Comparison of ENCODE assay signal across 9 cellular contexts in the genomic region with DNA sequence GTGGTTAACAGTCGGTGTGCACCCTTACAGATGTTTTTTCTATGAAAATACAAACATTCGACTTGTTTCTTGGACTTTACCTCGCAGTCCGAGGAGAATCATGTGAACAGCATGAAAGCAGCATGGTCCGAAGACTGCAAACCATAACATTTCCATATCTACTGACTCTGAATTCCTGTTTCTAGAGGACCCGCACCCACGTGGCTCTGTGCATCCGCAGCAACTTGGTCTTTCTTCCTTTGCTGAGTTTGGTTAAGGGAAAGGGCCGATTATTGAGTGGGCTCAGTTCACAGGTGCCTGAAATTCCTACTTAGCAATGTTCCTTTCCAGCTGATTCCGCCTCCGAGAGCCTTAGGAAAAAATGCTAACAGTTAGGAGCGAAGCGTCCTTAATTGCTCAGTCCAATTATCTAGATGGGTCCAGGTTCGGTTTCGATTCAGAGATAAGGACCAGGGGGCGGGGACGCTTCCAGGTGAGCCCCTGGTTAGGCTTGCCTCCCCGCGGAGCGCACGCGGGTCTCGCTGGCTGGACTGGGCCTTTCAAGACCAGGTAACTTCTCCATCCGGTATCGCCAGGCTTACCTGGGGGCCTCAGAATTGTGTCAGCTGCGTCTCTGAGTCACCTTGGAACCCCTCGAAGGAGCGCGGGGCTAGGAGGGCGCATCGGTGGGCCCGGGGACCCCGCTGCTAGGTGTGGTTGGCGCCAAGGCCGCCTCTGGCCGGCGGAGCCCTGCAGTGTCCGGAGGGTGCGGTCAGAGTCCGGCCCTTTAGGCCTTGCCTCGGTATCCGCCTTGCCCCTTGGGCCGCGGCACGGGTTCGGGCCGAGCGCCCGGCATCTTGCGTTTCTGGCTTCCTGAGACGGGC. TPM values are rescaled to one million over a fixed set of nuclear protein-coding genes. Genes with fewer than 3 reads are reported as not detected.
DNase-seq lines count a peak whose midpoint lies in the region; TF ChIP-seq lines count a peak whose summit lies in the region.
"Had no signal": no experiment of that assay in that cellular context is flagged by ENCODE, and none has a peak within 500 bp of the region (broad histone marks: within the 10 kb centered on the region; RNA-seq: fewer than 3 reads in every experiment).

No MANE protein-coding gene starts in this region.

- DNase-seq in T-helper 1 cell = no peak
- no peak for DNase-seq in brain microvascular endothelial cell
- DNase-seq in NCI-H1417 treated with DMSO at 0.1 percent for 48 hours (lab: John Stamatoyannopoulos, UW) = no peak
- DNase-seq in GM10248 (ENCODE audit: extremely low spot score) = no peak
- DNase-seq in NCI-H1417 (lab: John Stamatoyannopoulos, UW) = no peak

- H3K9me3 Mint-ChIP-seq in T-helper 1 cell treated with Interleukin-12 subunit alpha and Interleukin-12 subunit beta and Interleukin-4 antibody, amounts not matched to agents 30 μg/mL and 1 μg/mL, for 36 hours = no peaks in the 10 kb centered on the region

- no peaks in the 10 kb centered on the region for H3K27me3 ChIP-seq in brain microvascular endothelial cell (replicated peaks)
- H3K27me3 ChIP-seq in liver (ENCODE audit: control insufficient read depth in 4 of 4, insufficient read depth in 4 of 4, low read length in 3 of 4) = no peaks in the 10 kb centered on the region
- H3K27me3 ChIP-seq in thymus (ENCODE audit: control insufficient read depth, insufficient read depth) = no peaks in the 10 kb centered on the region

- H3K36me3 Mint-ChIP-seq in T-helper 1 cell treated with Interleukin-12 subunit alpha and Interleukin-12 subunit beta and Interleukin-4 antibody, amounts not matched to agents 30 μg/mL and 1 μg/mL, for 36 hours (ENCODE audit: low read depth) = no peaks in the 10 kb centered on the region

- H3K36me3 ChIP-seq in brain microvascular endothelial cell (replicated peaks) (no peaks in the 10 kb centered on the region), liver (ENCODE audit: control insufficient read depth in 4 of 4, insufficient read depth in 3 of 4, low read depth in 1 of 4, low read length in 3 of 4) (no peaks in the 10 kb centered on the region), thymus (ENCODE audit: control insufficient read depth, insufficient read depth) (peaks cover 3% of the 10 kb centered on the region)

- H3K9me3 ChIP-seq in liver (ENCODE audit: control insufficient read depth in 4 of 4, low read length in 3 of 4) (no peaks in the 10 kb centered on the region), thymus (ENCODE audit: control insufficient read depth) (no peaks in the 10 kb centered on the region)

- no peak overlapping the region for H3K27ac Mint-ChIP-seq in T-helper 1 cell treated with Interleukin-12 subunit alpha and Interleukin-12 subunit beta and Interleukin-4 antibody, amounts not matched to agents 30 μg/mL and 1 μg/mL, for 36 hours

- TF ChIP-seq RAD21 in liver (IDR thresholded peaks at IDR 0.05) = no peak

- H3K27me3 Mint-ChIP-seq in T-helper 1 cell treated with Interleukin-12 subunit alpha and Interleukin-12 subunit beta and Interleukin-4 antibody, amounts not matched to agents 30 μg/mL and 1 μg/mL, for 36 hours (ENCODE audit: low read depth) = peaks cover 17% of the 10 kb centered on the region

- POLR2A ChIA-PET in GM10248 (lab: Yijun Ruan, JAX) = interaction anchor here (0.6 to 0.7 kb wide), 2 partner anchors 74 to 110 kb away, joined by 3 read pairs; no protein-coding TSS in a partner anchor

- H3K4me3 ChIP-seq in brain microvascular endothelial cell (ENCODE audit: low read depth, low read length) = peak overlapping the region; percentile 90
- peak overlapping the region; percentile 52 to 99 (median 88) for H3K4me3 ChIP-seq in liver (ENCODE audit: low read depth in 1 of 3, low read length in 3 of 3)
- peak overlapping the region; percentile 100 for H3K4me3 ChIP-seq in thymus (ENCODE audit: low read length)

- H3K27ac ChIP-seq in brain microvascular endothelial cell = no peak overlapping the region
- H3K27ac ChIP-seq in liver (ENCODE audit: low read depth in 1 of 2, low read length in 2 of 2) = peak overlapping the region; percentile 90 to 97
- H3K27ac ChIP-seq in thymus (ENCODE audit: low read depth) = no peak overlapping the region
- H3K27ac ChIP-seq: 22Rv1 had no signal

- peak overlapping the region; percentile 75 for H3K4me3 Mint-ChIP-seq in T-helper 1 cell treated with Interleukin-12 subunit alpha and Interleukin-12 subunit beta and Interleukin-4 antibody, amounts not matched to agents 30 μg/mL and 1 μg/mL, for 36 hours

- peak overlapping the region; percentile 86 to 87 for H3K9ac ChIP-seq in liver (ENCODE audit: low read depth in 1 of 2, low read length in 2 of 2)

- TF ChIP-seq CTCF in brain microvascular endothelial cell (IDR thresholded peaks at IDR 0.05; ENCODE audit: low read depth, low read length, missing control alignments) (no peak), liver (IDR thresholded peaks at IDR 0.05; ENCODE audit: low read depth, low read length, missing input control) (no peak), GM10248 (IDR thresholded peaks at IDR 0.05; ENCODE audit: control extremely low read depth, extremely low read depth, low read depth, missing control alignments) (no peak)

- in situ Hi-C loops in brain microvascular endothelial cell (cut with HindIII; ENCODE audit: low pct_ligation_motif_present, low sequenced_read_pairs) = no loop called here

- whole genome bisulfite sequencing in liver = 39% methylated on average over 51 of the region's 51 CpGs
- 47% methylated on average over 51 of the region's 51 CpGs for WGBS in thymus

- peaks cover 24% of the 10 kb centered on the region for H3K4me1 Mint-ChIP-seq in T-helper 1 cell treated with Interleukin-12 subunit alpha and Interleukin-12 subunit beta and Interleukin-4 antibody, amounts not matched to agents 30 μg/mL and 1 μg/mL, for 36 hours (ENCODE audit: low read depth)

- CTCF ChIA-PET in GM10248 (lab: Yijun Ruan, JAX) = interaction anchor here (0.9 to 1.3 kb wide), 3 partner anchors 16 to 216 kb away, joined by 3 read pairs; no protein-coding TSS in a partner anchor

- H3K4me1 ChIP-seq in liver (ENCODE audit: control insufficient read depth in 4 of 4, insufficient read depth in 4 of 4, low read length in 3 of 4) (peaks cover 2 to 50% (median 33%) of the 10 kb centered on the region in 4 donors), thymus (ENCODE audit: control insufficient read depth, insufficient read depth, low read length) (peaks cover 25% of the 10 kb centered on the region)

TF ChIP-seq in liver, 16 proteins besides CTCF, POLR2A, EP300 and RAD21 (continues in another document):
- TF ChIP-seq HNF4G (IDR thresholded peaks at IDR 0.05) (no peak), GABPA (IDR thresholded peaks at IDR 0.05 in 1 of 2, conservative IDR thresholded peaks at IDR 0.05 in 1 of 2) (no peak), JUND (IDR thresholded peaks at IDR 0.05) (no peak), YY1 (IDR thresholded peaks at IDR 0.05) (no peak), NR2F2 (IDR thresholded peaks at IDR 0.05) (no peak), HNF4A (conservative IDR thresholded peaks at IDR 0.05) (peak; percentile 74 to 81), EGR1 (IDR thresholded peaks at IDR 0.05; ENCODE audit: low read depth in 2 of 2) (no peak), SP1 (IDR thresholded peaks at IDR 0.05) (no peak), TAF1 (conservative IDR thresholded peaks at IDR 0.05) (no peak), FOXA1 (IDR thresholded peaks at IDR 0.05) (no peak), FOXA2 (IDR thresholded peaks at IDR 0.05) (no peak)
- TF ChIP-seq, protein P1, sequence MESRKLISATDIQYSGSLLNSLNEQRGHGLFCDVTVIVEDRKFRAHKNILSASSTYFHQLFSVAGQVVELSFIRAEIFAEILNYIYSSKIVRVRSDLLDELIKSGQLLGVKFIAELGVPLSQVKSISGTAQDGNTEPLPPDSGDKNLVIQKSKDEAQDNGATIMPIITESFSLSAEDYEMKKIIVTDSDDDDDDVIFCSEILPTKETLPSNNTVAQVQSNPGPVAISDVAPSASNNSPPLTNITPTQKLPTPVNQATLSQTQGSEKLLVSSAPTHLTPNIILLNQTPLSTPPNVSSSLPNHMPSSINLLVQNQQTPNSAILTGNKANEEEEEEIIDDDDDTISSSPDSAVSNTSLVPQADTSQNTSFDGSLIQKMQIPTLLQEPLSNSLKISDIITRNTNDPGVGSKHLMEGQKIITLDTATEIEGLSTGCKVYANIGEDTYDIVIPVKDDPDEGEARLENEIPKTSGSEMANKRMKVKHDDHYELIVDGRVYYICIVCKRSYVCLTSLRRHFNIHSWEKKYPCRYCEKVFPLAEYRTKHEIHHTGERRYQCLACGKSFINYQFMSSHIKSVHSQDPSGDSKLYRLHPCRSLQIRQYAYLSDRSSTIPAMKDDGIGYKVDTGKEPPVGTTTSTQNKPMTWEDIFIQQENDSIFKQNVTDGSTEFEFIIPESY (IDR thresholded peaks at IDR 0.05) = no peak
- TF ChIP-seq, protein P2, sequence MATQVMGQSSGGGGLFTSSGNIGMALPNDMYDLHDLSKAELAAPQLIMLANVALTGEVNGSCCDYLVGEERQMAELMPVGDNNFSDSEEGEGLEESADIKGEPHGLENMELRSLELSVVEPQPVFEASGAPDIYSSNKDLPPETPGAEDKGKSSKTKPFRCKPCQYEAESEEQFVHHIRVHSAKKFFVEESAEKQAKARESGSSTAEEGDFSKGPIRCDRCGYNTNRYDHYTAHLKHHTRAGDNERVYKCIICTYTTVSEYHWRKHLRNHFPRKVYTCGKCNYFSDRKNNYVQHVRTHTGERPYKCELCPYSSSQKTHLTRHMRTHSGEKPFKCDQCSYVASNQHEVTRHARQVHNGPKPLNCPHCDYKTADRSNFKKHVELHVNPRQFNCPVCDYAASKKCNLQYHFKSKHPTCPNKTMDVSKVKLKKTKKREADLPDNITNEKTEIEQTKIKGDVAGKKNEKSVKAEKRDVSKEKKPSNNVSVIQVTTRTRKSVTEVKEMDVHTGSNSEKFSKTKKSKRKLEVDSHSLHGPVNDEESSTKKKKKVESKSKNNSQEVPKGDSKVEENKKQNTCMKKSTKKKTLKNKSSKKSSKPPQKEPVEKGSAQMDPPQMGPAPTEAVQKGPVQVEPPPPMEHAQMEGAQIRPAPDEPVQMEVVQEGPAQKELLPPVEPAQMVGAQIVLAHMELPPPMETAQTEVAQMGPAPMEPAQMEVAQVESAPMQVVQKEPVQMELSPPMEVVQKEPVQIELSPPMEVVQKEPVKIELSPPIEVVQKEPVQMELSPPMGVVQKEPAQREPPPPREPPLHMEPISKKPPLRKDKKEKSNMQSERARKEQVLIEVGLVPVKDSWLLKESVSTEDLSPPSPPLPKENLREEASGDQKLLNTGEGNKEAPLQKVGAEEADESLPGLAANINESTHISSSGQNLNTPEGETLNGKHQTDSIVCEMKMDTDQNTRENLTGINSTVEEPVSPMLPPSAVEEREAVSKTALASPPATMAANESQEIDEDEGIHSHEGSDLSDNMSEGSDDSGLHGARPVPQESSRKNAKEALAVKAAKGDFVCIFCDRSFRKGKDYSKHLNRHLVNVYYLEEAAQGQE (IDR thresholded peaks at IDR 0.05) = no peak
- TF ChIP-seq, protein P3, sequence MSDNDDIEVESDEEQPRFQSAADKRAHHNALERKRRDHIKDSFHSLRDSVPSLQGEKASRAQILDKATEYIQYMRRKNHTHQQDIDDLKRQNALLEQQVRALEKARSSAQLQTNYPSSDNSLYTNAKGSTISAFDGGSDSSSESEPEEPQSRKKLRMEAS (IDR thresholded peaks at IDR 0.05) = peak; percentile 28

RNA-seq across cellular contexts. Expression of a gene that starts 1.1 kb away (rescaled TPM):
- 10 to 100 TPM; 19.4 to 20.2 TPM for total RNA-seq in liver
- polyA plus RNA-seq in liver = 1 to 10 TPM; 6.4 to 9.0 TPM
- 24.8 TPM for polyA plus RNA-seq in thymus

Comparison
In these comparisons a context has a peak if more than half of its experiments do, and no peak if none do; other contexts are left out.
1. H3K27ac ChIP-seq: peak in liver (2 of 2); none in brain microvascular endothelial cell (single experiment) and thymus (single experiment).
2. Peak in every context shown above with its lines, with median percentiles within 50 percentile points of each other: H3K4me3 ChIP-seq.